2 cellular contexts compared by ENCODE assay signal in genomic region chr12:55730447-55730820, GRCh38.
TF ChIP-seq lines count a peak whose summit lies in the region.

No MANE protein-coding gene starts in this region.

TF ChIP-seq in liver, 16 proteins besides CTCF, POLR2A, EP300 and RAD21:
- no peak for TF ChIP-seq SP1 (IDR thresholded peaks at IDR 0.05)
- no peak for TF ChIP-seq MAX (IDR thresholded peaks at IDR 0.05)

TF ChIP-seq in HepG2, 621 proteins besides CTCF, POLR2A, EP300 and RAD21:
- TF ChIP-seq CENPX (CRISPR knock-in tag; IDR thresholded peaks at IDR 0.05): no peak
